ENCODE assay signal across 11 cellular contexts in genomic region chr1:53526451-53527101, GRCh38.
DNase-seq lines count a peak whose midpoint lies in the region; ATAC-seq and TF ChIP-seq lines count a peak whose summit lies in the region.
"Had no signal": no experiment of that assay in that cellular context is flagged by ENCODE, and none has a peak within 500 bp of the region (broad histone marks: within the 10 kb centered on the region; RNA-seq: fewer than 3 reads in every experiment).

No MANE protein-coding gene starts in this region.

- no peaks in the 10 kb centered on the region; the same call in none of the 2 replicates for H3K27me3 ChIP-seq in GM23248 (replicated peaks; ENCODE audit: insufficient read depth)
- no peaks in the 10 kb centered on the region for H3K27me3 ChIP-seq in sigmoid colon
- H3K27me3 ChIP-seq: breast epithelium had no signal

- H3K9ac ChIP-seq in GM23248: peak overlapping the region; percentile 58

- H3K4me1 ChIP-seq in GM23248 (ENCODE audit: insufficient read depth) (no peaks in the 10 kb centered on the region), sigmoid colon (peaks cover 0 to 26% (median 17%) of the 10 kb centered on the region in 4 donors), OCI-LY7 (ENCODE audit: insufficient read depth, low read length, poor library complexity, severe bottlenecking) (no peaks in the 10 kb centered on the region)

- H3K9me2 ChIP-seq in GM23248 (ENCODE audit: insufficient read depth) (no peaks in the 10 kb centered on the region), OCI-LY7 (ENCODE audit: insufficient read depth, low read length) (no peaks in the 10 kb centered on the region)

- BruUV-seq in OCI-LY7 (replicated peaks; lab: Mats Ljungman, UMichigan): no TSS peak

- H3K36me3 ChIP-seq in GM23248 (ENCODE audit: low read depth) (no peaks in the 10 kb centered on the region), sigmoid colon (no peaks in the 10 kb centered on the region), OCI-LY7 (ENCODE audit: insufficient read depth, low read length) (no peaks in the 10 kb centered on the region)
- H3K36me3 ChIP-seq: breast epithelium had no signal

- no peaks in the 10 kb centered on the region for H3K79me2 ChIP-seq in GM23248 (ENCODE audit: insufficient read depth)
- no peaks in the 10 kb centered on the region for H3K79me2 ChIP-seq in OCI-LY7 (ENCODE audit: insufficient read depth, low read depth, low read length)

- H3F3A ChIP-seq in GM23248 (ENCODE audit: insufficient read depth): no peaks in the 10 kb centered on the region

- no peak for ATAC-seq in GM21367 (IDR thresholded peaks at IDR 0.05; ENCODE audit: unreplicated experiment)
- no peak for ATAC-seq in GM19351 (IDR thresholded peaks at IDR 0.05; ENCODE audit: unreplicated experiment)
- no peak for ATAC-seq in HG03571 (IDR thresholded peaks at IDR 0.05; ENCODE audit: unreplicated experiment)

- in situ Hi-C loops in GM23248 (cut with MboI): no loop called here

- CTCF ChIA-PET in OCI-LY7 (lab: Charles Lee; ENCODE audit: unreplicated experiment): no interaction called here

- TF ChIP-seq POLR2A in sigmoid colon (IDR thresholded peaks at IDR 0.05): no peak

- intact Hi-C loops in sigmoid colon (cut with DNase I): no loop called here
- intact Hi-C loops in OCI-LY7 (cut with micrococcal nuclease; ENCODE audit: unreplicated experiment): no loop called here

- DNase-seq in GM23248: peak; percentile 71
- DNase-seq in cardiac fibroblast (ENCODE audit: low read depth in 2 of 2): peak; percentile 49 to 62
- DNase-seq in islet precursor cell: peak; percentile 68
- DNase-seq in sigmoid colon: peak; percentile 81
- no peak for DNase-seq in OCI-LY7 (ENCODE audit: low spot score)
- DNase-seq: CD4-positive, alpha-beta memory T cell; T-helper 1 cell had no signal

- H3K4me3 ChIP-seq in GM23248 (no peak overlapping the region), cardiac fibroblast (replicated peaks in 1 of 2; ENCODE audit: low read depth in 2 of 2, low read length in 2 of 2) (no peak overlapping the region), sigmoid colon (no peak overlapping the region), OCI-LY7 (ENCODE audit: low read depth, low read length, poor library complexity, severe bottlenecking) (no peak overlapping the region)

- H3K9me3 ChIP-seq in GM23248 (ENCODE audit: low read depth): no peaks in the 10 kb centered on the region
- no peaks in the 10 kb centered on the region for H3K9me3 ChIP-seq in sigmoid colon
- H3K9me3 ChIP-seq in OCI-LY7 (ENCODE audit: low read length): no peaks in the 10 kb centered on the region
- H3K9me3 ChIP-seq: breast epithelium had no signal

- no peaks in the 10 kb centered on the region for H4K20me1 ChIP-seq in GM23248 (ENCODE audit: insufficient read depth)
- H4K20me1 ChIP-seq in OCI-LY7 (ENCODE audit: insufficient read depth, low read length): no peaks in the 10 kb centered on the region

- TF ChIP-seq CTCF in cardiac fibroblast (IDR thresholded peaks at IDR 0.05; ENCODE audit: low read depth, low read length): no peak
- TF ChIP-seq CTCF in sigmoid colon (IDR thresholded peaks at IDR 0.05): no peak
- TF ChIP-seq CTCF in OCI-LY7 (conservative IDR thresholded peaks at IDR 0.05; ENCODE audit: low read length): no peak

- no peak overlapping the region for H2AFZ ChIP-seq in GM23248
- no peak overlapping the region for H2AFZ ChIP-seq in OCI-LY7 (ENCODE audit: low read length)

- TF ChIP-seq EP300 in sigmoid colon (IDR thresholded peaks at IDR 0.05): no peak

- H3K4me2 ChIP-seq in GM23248 (ENCODE audit: unreplicated experiment) (peak overlapping the region; percentile 12), OCI-LY7 (ENCODE audit: low read length) (no peak overlapping the region)

- POLR2A ChIA-PET in OCI-LY7 (lab: Charles Lee): no interaction called here

- WGBS in GM23248 (ENCODE audit: low coverage in 1 of 2, low lambda C conversion rate in 2 of 2, missing lambda C conversion rate in 2 of 2), 2 experiments: 18 to 25% methylated on average over 25 to 29 of the region's 29 CpGs
- 56 to 59% methylated on average over 29 of the region's 29 CpGs for WGBS in sigmoid colon, 2 donors

- H3K27ac ChIP-seq in GM23248 (no peak overlapping the region), sigmoid colon (peak overlapping the region in 1 of 4 donors; percentile 18), OCI-LY7 (ENCODE audit: low read depth, low read length, poor library complexity, severe bottlenecking) (no peak overlapping the region)
